Comparison of ENCODE assay signal across 26 cellular contexts in the genomic region with DNA sequence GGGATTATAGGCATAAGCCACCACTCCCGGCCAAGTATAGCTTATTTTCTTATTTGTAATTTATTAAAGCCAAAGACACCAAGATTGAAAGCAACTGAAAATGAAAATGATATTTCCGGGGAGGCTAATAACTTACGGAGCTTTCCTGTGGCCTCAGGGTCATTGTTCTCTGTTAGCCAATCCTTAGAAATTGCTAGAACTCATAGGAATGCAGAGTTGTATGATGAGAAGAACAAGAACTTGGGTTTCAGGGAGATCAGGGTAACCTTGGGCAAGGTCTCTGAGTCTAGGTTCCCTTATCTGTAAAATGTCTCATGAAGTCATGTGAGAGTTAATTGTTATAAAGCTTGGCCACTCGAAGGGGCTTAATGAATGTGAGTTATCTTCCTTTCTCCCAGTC. TPM values are rescaled to one million over a fixed set of nuclear protein-coding genes. Genes with fewer than 3 reads are reported as not detected.
DNase-seq lines count a peak whose midpoint lies in the region; ATAC-seq and TF ChIP-seq lines count a peak whose summit lies in the region.
"Had no signal": no experiment of that assay in that cellular context is flagged by ENCODE, and none has a peak within 500 bp of the region (broad histone marks: within the 10 kb centered on the region; RNA-seq: fewer than 3 reads in every experiment).

No MANE protein-coding gene starts in this region.

- no peak overlapping the region for H4K91ac ChIP-seq in IMR-90 (ENCODE audit: insufficient read depth, low read depth, low read length)

- H3K4me3 ChIP-seq in IMR-90 (ENCODE audit: insufficient read depth, low read depth, low read length) (no peak overlapping the region), adipocyte (ENCODE audit: low read length) (peak overlapping the region; percentile 44), fibroblast of villous mesenchyme (ENCODE audit: low read depth, low read length) (no peak overlapping the region), osteoblast (ENCODE audit: insufficient read depth, low read length) (no peak overlapping the region), brain microvascular endothelial cell (ENCODE audit: low read depth, low read length) (no peak overlapping the region)
- H3K4me3 ChIP-seq: BLaER1, gastrocnemius medialis, lung had no signal

- H2AK5ac ChIP-seq in IMR-90 (ENCODE audit: low read depth, low read length), result no peak overlapping the region

- 0 out of 2 replicates have a peak overlapping the region, but pooled peaks have one; percentile 63 for H2BK20ac ChIP-seq in IMR-90 (ENCODE audit: low read depth, low read length)

- H3K56ac ChIP-seq in IMR-90 (ENCODE audit: extremely low read depth, insufficient read depth, low read length), result no peak overlapping the region

- H3K23ac ChIP-seq in IMR-90 (ENCODE audit: low read depth, low read length), result peak overlapping the region; percentile 74; the same call in 1 of the 2 replicates

- H3K36me3 ChIP-seq in IMR-90 (ENCODE audit: control insufficient read depth, insufficient read depth, low read length) (no peaks in the 10 kb centered on the region), adipocyte (ENCODE audit: control insufficient read depth, insufficient read depth, low read length, severe bottlenecking) (no peaks in the 10 kb centered on the region), osteoblast (ENCODE audit: insufficient read depth, low read length) (no peaks in the 10 kb centered on the region), brain microvascular endothelial cell (replicated peaks) (no peaks in the 10 kb centered on the region)
- H3K36me3 ChIP-seq: BLaER1, gastrocnemius medialis had no signal

- no peak overlapping the region for H3K4ac ChIP-seq in IMR-90 (ENCODE audit: low read depth, low read length)

- no peak overlapping the region for H2BK120ac ChIP-seq in IMR-90 (ENCODE audit: low read depth, low read length)

- TF ChIP-seq POLR2A in IMR-90 (IDR thresholded peaks at IDR 0.05; ENCODE audit: low read depth, low read length), result no peak

- no peaks in the 10 kb centered on the region for H3K9me1 ChIP-seq in IMR-90 (ENCODE audit: insufficient read depth, low read length)

- BruUV-seq in IMR-90 (replicated peaks; lab: Mats Ljungman, UMichigan), result no TSS peak

- POLR2A ChIA-PET in IMR-90 (lab: Charles Lee; ENCODE audit: unreplicated experiment), result no interaction called here

- no peak overlapping the region; the same call in 2 of the 3 replicates for H2BK15ac ChIP-seq in IMR-90 (ENCODE audit: low read depth, low read length)

- no peak overlapping the region for H2AK9ac ChIP-seq in IMR-90 (replicated peaks; ENCODE audit: low read depth, low read length, poor library complexity)

- DNase-seq in IMR-90 (no peak), adipocyte (ENCODE audit: low read depth) (no peak), fibroblast of villous mesenchyme (ENCODE audit: low read depth) (peak; percentile 38), osteoblast (ENCODE audit: insufficient read length, low spot score, missing footprints) (no peak), brain microvascular endothelial cell (no peak), NCI-H2107 treated with DMSO at 0.1 percent for 48 hours (lab: John Stamatoyannopoulos, UW; ENCODE audit: unreplicated experiment) (no peak), NOMO-1 (lab: John Stamatoyannopoulos, UW; ENCODE audit: unreplicated experiment in 2 of 2) (no peak)
- DNase-seq: activated CD4-positive, alpha-beta T cell treated with anti-CD3 and anti-CD28 coated beads, Interleukin-2, amount 50 U/mL, for 4 hours; activated CD4-positive, CD25-positive, alpha-beta regulatory T cell; activated naive CD4-positive, alpha-beta T cell treated with anti-CD3 and anti-CD28 coated beads, Interleukin-2, amount 50 U/mL, for 16 hours; aorta; COR-L47; DMS79 treated with DMSO at 0.1 percent for 48 hours; gastrocnemius medialis; hypothalamus; NCI-H1105 treated with DMSO at 0.1 percent for 48 hours; NCI-H2029; NCI-H2227 treated with DMSO at 0.1 percent for 48 hours; Right ventricle myocardium superior; stimulated activated CD4-positive, alpha-beta T cell treated with anti-CD3 and anti-CD28 coated beads, Interleukin-2, amount 100 ng/mL, for 48 hours; T-helper 9 cell had no signal

- ATAC-seq in IMR-90 (ENCODE audit: low read depth), result no peak
- ATAC-seq in HG02798 (IDR thresholded peaks at IDR 0.05; ENCODE audit: poor library complexity, unreplicated experiment), result no peak
- ATAC-seq: gastrocnemius medialis; stimulated activated effector memory CD8-positive, alpha-beta T cell treated with anti-CD3 and anti-CD28 coated beads, Interleukin-12 subunit alpha, Interleukin-12 subunit beta, amount 100 ng/mL, for 72 hours had no signal

- H2BK5ac ChIP-seq in IMR-90 (ENCODE audit: low read depth, low read length, poor library complexity, severe bottlenecking), result no peak overlapping the region

- no peak overlapping the region for H3K18ac ChIP-seq in IMR-90 (ENCODE audit: low read depth, low read length)

- TF ChIP-seq RAD21 in IMR-90 (IDR thresholded peaks at IDR 0.05; ENCODE audit: low read length), result no peak

- peaks cover 17% of the 10 kb centered on the region for H3K79me2 ChIP-seq in osteoblast (ENCODE audit: insufficient read depth, low read length)

- CTCF ChIA-PET in IMR-90 (lab: Yijun Ruan, JAX), result interaction anchor here (0.7 kb wide), 2 partner anchors 10 to 35 kb away, joined by 3 read pairs; no protein-coding TSS in a partner anchor

- H4K20me1 ChIP-seq in IMR-90 (ENCODE audit: insufficient read depth, low read length), result no peaks in the 10 kb centered on the region
- no peaks in the 10 kb centered on the region for H4K20me1 ChIP-seq in osteoblast (ENCODE audit: insufficient read depth, low read length)
- H4K20me1 ChIP-seq: BLaER1 had no signal

- H3K9me3 ChIP-seq in IMR-90 (ENCODE audit: control insufficient read depth, insufficient read depth, low read length) (no peaks in the 10 kb centered on the region), adipocyte (ENCODE audit: control insufficient read depth, low read length) (no peaks in the 10 kb centered on the region), osteoblast (ENCODE audit: low read depth, low read length) (no peaks in the 10 kb centered on the region)
- H3K9me3 ChIP-seq: BLaER1, gastrocnemius medialis had no signal

- H3K9ac ChIP-seq in IMR-90 (ENCODE audit: low read depth, low read length), result no peak overlapping the region
- H3K9ac ChIP-seq in adipocyte (ENCODE audit: low read length), result peak overlapping the region; percentile 23
- H3K9ac ChIP-seq: BLaER1 had no signal

- H4K5ac ChIP-seq in IMR-90 (ENCODE audit: low read depth, low read length), result no peak overlapping the region

- 0 out of 2 replicates have a peak overlapping the region, but pooled peaks have one; percentile 2 for H3K14ac ChIP-seq in IMR-90 (replicated peaks; ENCODE audit: low read depth, low read length)

- TF ChIP-seq CTCF in IMR-90 (conservative IDR thresholded peaks at IDR 0.05; ENCODE audit: low read depth, low read length) (no peak), fibroblast of villous mesenchyme (IDR thresholded peaks at IDR 0.05; ENCODE audit: insufficient read depth, low read depth, low read length) (no peak), osteoblast (IDR thresholded peaks at IDR 0.05; ENCODE audit: extremely low read depth, low read depth, low read length) (no peak), brain microvascular endothelial cell (IDR thresholded peaks at IDR 0.05; ENCODE audit: low read depth, low read length, missing control alignments) (no peak)

- H4K8ac ChIP-seq in IMR-90 (ENCODE audit: low read depth in 2 of 2, low read length in 2 of 2), result no peak overlapping the region

- dilution Hi-C loops in IMR-90 (cut with HindIII; ENCODE audit: low sequenced_read_pairs, unreplicated experiment), result no loop called here

- H3K27me3 ChIP-seq in IMR-90 (ENCODE audit: control insufficient read depth, insufficient read depth, low read length) (no peaks in the 10 kb centered on the region), adipocyte (replicated peaks; ENCODE audit: control insufficient read depth, insufficient read depth, low read length) (no peaks in the 10 kb centered on the region), osteoblast (ENCODE audit: insufficient read depth, low read length) (no peaks in the 10 kb centered on the region), brain microvascular endothelial cell (replicated peaks) (no peaks in the 10 kb centered on the region)
- H3K27me3 ChIP-seq: BLaER1, gastrocnemius medialis had no signal

- H3K27ac ChIP-seq in IMR-90 (ENCODE audit: insufficient read depth, low read length) (no peak overlapping the region), osteoblast (ENCODE audit: low read depth, low read length) (no peak overlapping the region), brain microvascular endothelial cell (no peak overlapping the region)
- H3K27ac ChIP-seq: BLaER1, epithelial cell of prostate, gastrocnemius medialis had no signal

- in situ Hi-C loops in IMR-90 (cut with MboI; ENCODE audit: low sequenced_read_pairs), result no loop called here
- in situ Hi-C loops in brain microvascular endothelial cell (cut with HindIII; ENCODE audit: low pct_ligation_motif_present, low sequenced_read_pairs), result no loop called here

- H3K4me1 ChIP-seq in IMR-90 (ENCODE audit: control insufficient read depth, insufficient read depth, low read length), result no peaks in the 10 kb centered on the region; the same call in 1 of the 2 replicates
- peaks cover 24% of the 10 kb centered on the region for H3K4me1 ChIP-seq in adipocyte (ENCODE audit: control insufficient read depth, insufficient read depth, low read length)
- H3K4me1 ChIP-seq in osteoblast (ENCODE audit: insufficient read depth, low read length), result peaks cover 18% of the 10 kb centered on the region
- H3K4me1 ChIP-seq: BLaER1 had no signal

- no peak overlapping the region for H2AFZ ChIP-seq in IMR-90 (replicated peaks; ENCODE audit: low read length, poor library complexity)
- no peak overlapping the region for H2AFZ ChIP-seq in osteoblast (ENCODE audit: low read length)

- H3K4me2 ChIP-seq in IMR-90 (ENCODE audit: low read depth, low read length) (no peak overlapping the region), osteoblast (ENCODE audit: insufficient read depth, low read length) (peak overlapping the region; percentile 18)
- H3K4me2 ChIP-seq: BLaER1 had no signal

- 60% methylated on average over 2 of the region's 4 CpGs; no CpG with 5 or more reads in 1 of the 2 experiments for WGBS in IMR-90 (ENCODE audit: extremely low coverage in 2 of 2, insufficient read length in 1 of 2), 2 experiments

- H3K79me1 ChIP-seq in IMR-90 (ENCODE audit: low read depth in 1 of 2, low read length in 2 of 2), result peaks cover 7 to 21% of the 10 kb centered on the region in 2 experiments; a peak in 3 of 4 replicates

- intact Hi-C loops in IMR-90 (cut with micrococcal nuclease), result no loop called here

RNA-seq across cellular contexts. Expression of a gene that starts 20.1 kb away (rescaled TPM):
- 88.3 and 101 TPM in 2 replicates for total RNA-seq in IMR-90 (2012; rRNA removed)
- 132 TPM in 2 replicates for polyA plus RNA-seq in IMR-90 (2012; rRNA removed)
- polyA plus RNA-seq in IMR-90 (2012; cell fraction: cytosol; rRNA removed), result 80.8 and 87.4 TPM in 2 replicates
- polyA plus RNA-seq in IMR-90 (2012; cell fraction: nucleus; rRNA removed; ENCODE audit: low replicate concordance), result 53.6 and 92.5 TPM in 2 replicates
- total RNA-seq in fibroblast of villous mesenchyme, result 90.5 and 136 TPM in 2 replicates
- total RNA-seq in osteoblast, result 167 and 191 TPM in 2 replicates

RNA-seq across cellular contexts. Expression of a gene that starts 40.4 kb away (rescaled TPM):
- total RNA-seq in IMR-90 (2012; rRNA removed) (69.4 and 78.3 TPM in 2 replicates), fibroblast of villous mesenchyme (160 and 220 TPM in 2 replicates), osteoblast (94.6 and 107 TPM in 2 replicates)
- polyA plus RNA-seq in IMR-90 (2012; rRNA removed), result 89.6 and 91.2 TPM in 2 replicates
- polyA plus RNA-seq in IMR-90 (2012; cell fraction: cytosol; rRNA removed), result 107 and 152 TPM in 2 replicates
- 30.7 and 43.9 TPM in 2 replicates for polyA plus RNA-seq in IMR-90 (2012; cell fraction: nucleus; rRNA removed; ENCODE audit: low replicate concordance)
